7 cellular contexts compared by ENCODE assay signal in genomic region chr6:108152446-108152845, GRCh38. TPM values are rescaled to one million over a fixed set of nuclear protein-coding genes. Genes with fewer than 3 reads are reported as not detected.
"Had no signal": no experiment of that assay in that cellular context is flagged by ENCODE, and none has a peak within 500 bp of the region (broad histone marks: within the 10 kb centered on the region; RNA-seq: fewer than 3 reads in every experiment).

No MANE protein-coding gene starts in this region.

- H3K4me3 ChIP-seq: GM12878 had no signal

- DNase-seq: GDM1, GF-D8 had no signal

- FAIRE-seq: GM12878, GM12891, GM12892, GM18507, GM19239 had no signal

- ATAC-seq: GM12878 had no signal

RNA-seq across cellular contexts. Expression of gene NR2E1, which starts 13.4 kb away (rescaled TPM):
- total RNA-seq: GM12878 had no signal
- polyA plus RNA-seq: GM12878 had no signal
